Comparison of ENCODE assay signal across 8 cellular contexts in genomic region chr11:80727315-80727714, GRCh38.
DNase-seq lines count a peak whose midpoint lies in the region; ATAC-seq and TF ChIP-seq lines count a peak whose summit lies in the region.

No MANE protein-coding gene starts in this region.

- POLR2A ChIA-PET in SK-N-SH (lab: Yijun Ruan, JAX), result no interaction called here

- no peak overlapping the region for H3K4ac ChIP-seq in mesendoderm (ENCODE audit: low read depth, low read length)

- H3K27ac ChIP-seq in SK-N-SH (ENCODE audit: low read depth in 2 of 2, low read length in 1 of 2) (no peak overlapping the region), mesendoderm (ENCODE audit: low read depth, low read length) (no peak overlapping the region)

- TF ChIP-seq EP300 in SK-N-SH (IDR thresholded peaks at IDR 0.05; ENCODE audit: borderline replicate concordance in 1 of 2, low read depth in 1 of 2, low read length in 1 of 2), result no peak

- H3K4me1 ChIP-seq in SK-N-SH (ENCODE audit: control insufficient read depth in 1 of 2, insufficient read depth in 2 of 2, low read depth in 1 of 2, low read length in 1 of 2) (no peaks in the 10 kb centered on the region), mesendoderm (ENCODE audit: control insufficient read depth, low read depth, low read length) (no peaks in the 10 kb centered on the region)

- H3K9me2 ChIP-seq in SK-N-SH, result no peaks in the 10 kb centered on the region

- H2AK5ac ChIP-seq in mesendoderm (ENCODE audit: low read length), result no peak overlapping the region

- no peaks in the 10 kb centered on the region for H3F3A ChIP-seq in SK-N-SH (replicated peaks; ENCODE audit: insufficient read depth)

- no peak overlapping the region for H3K4me2 ChIP-seq in SK-N-SH
- H3K4me2 ChIP-seq in mesendoderm (ENCODE audit: low read length), result no peak overlapping the region

- peak; percentile 35; the same call in 1 of the 2 replicates for TF ChIP-seq RAD21 in SK-N-SH (IDR thresholded peaks at IDR 0.05; ENCODE audit: low read length)

- H3K18ac ChIP-seq in mesendoderm (ENCODE audit: low read length), result no peak overlapping the region

- H3K27me3 ChIP-seq in SK-N-SH (ENCODE audit: insufficient read depth) (no peaks in the 10 kb centered on the region), mesendoderm (ENCODE audit: insufficient read depth, low read length, poor library complexity) (no peaks in the 10 kb centered on the region)

- CTCF ChIA-PET in SK-N-SH (lab: Yijun Ruan, JAX), result no interaction called here

- H2AFZ ChIP-seq in SK-N-SH (ENCODE audit: low read depth), result no peak overlapping the region; the same call in 1 of the 2 replicates

- no peaks in the 10 kb centered on the region for H3K79me1 ChIP-seq in mesendoderm (ENCODE audit: low read length)

- H4K8ac ChIP-seq in mesendoderm (ENCODE audit: low read depth, low read length), result no peak overlapping the region

- H3K4me3 ChIP-seq in SK-N-SH (ENCODE audit: low read depth in 2 of 2, low read length in 1 of 2) (no peak overlapping the region; a peak in 1 of 4 replicates), mesendoderm (ENCODE audit: low read length) (no peak overlapping the region)

- no peak overlapping the region for H4K5ac ChIP-seq in mesendoderm (ENCODE audit: low read length)

- no peak overlapping the region for H2BK15ac ChIP-seq in mesendoderm (replicated peaks; ENCODE audit: low read depth)

- peak; percentile 26; the same call in 1 of the 2 replicates for TF ChIP-seq CTCF in SK-N-SH (IDR thresholded peaks at IDR 0.05)

- no peaks in the 10 kb centered on the region for H3K9me3 ChIP-seq in SK-N-SH

- H4K20me1 ChIP-seq in SK-N-SH (ENCODE audit: insufficient read depth), result no peaks in the 10 kb centered on the region

- no peak overlapping the region for H3K56ac ChIP-seq in mesendoderm (ENCODE audit: low read length)

- H3K79me2 ChIP-seq in SK-N-SH (ENCODE audit: insufficient read depth) (no peaks in the 10 kb centered on the region), mesendoderm (ENCODE audit: control insufficient read depth, insufficient read depth, low read length) (no peaks in the 10 kb centered on the region)

- 17% methylated on average over 3 of the region's 3 CpGs for WGBS in SK-N-SH (ENCODE audit: low lambda C conversion rate)
- WGBS in mesendoderm (ENCODE audit: extremely low coverage, insufficient coverage, low lambda C conversion rate), result no CpG with 5 or more reads among the region's 3 CpGs

- no peak overlapping the region for H2BK5ac ChIP-seq in mesendoderm (ENCODE audit: low read length)

- no peak overlapping the region for H2BK120ac ChIP-seq in mesendoderm (ENCODE audit: low read depth, low read length)

- no peak overlapping the region for H3K9ac ChIP-seq in SK-N-SH
- H3K9ac ChIP-seq in mesendoderm (ENCODE audit: low read length), result no peak overlapping the region

- no peak for ATAC-seq in SK-N-SH treated with all-trans-retinoic acid at 6 μM for 48 hours
- peak; percentile 85 for ATAC-seq in HG03039 (IDR thresholded peaks at IDR 0.05; ENCODE audit: unreplicated experiment)

- DNase-seq in SK-N-SH (no peak), RPMI8226 (peak; percentile 45), mesendoderm (peak; percentile 75), hepatic stellate cell (ENCODE audit: low spot score) (no peak), MV-4-11 (lab: John Stamatoyannopoulos, UW) (no peak), EL (no peak)

- no peak overlapping the region for H3K23ac ChIP-seq in mesendoderm (ENCODE audit: low read length)

- H3K36me3 ChIP-seq in SK-N-SH (replicated peaks in 1 of 2; ENCODE audit: control insufficient read depth in 1 of 2, insufficient read depth in 2 of 2, low read length in 1 of 2) (no peaks in the 10 kb centered on the region), mesendoderm (ENCODE audit: control insufficient read depth, insufficient read depth, low read length) (no peaks in the 10 kb centered on the region)

TF ChIP-seq in SK-N-SH, 30 proteins besides CTCF, POLR2A, EP300 and RAD21:
- TF ChIP-seq SMC3 (IDR thresholded peaks at IDR 0.05; ENCODE audit: low read depth, low read length), result peak; percentile 17; the same call in 1 of the 2 replicates
- TF ChIP-seq, protein P1, sequence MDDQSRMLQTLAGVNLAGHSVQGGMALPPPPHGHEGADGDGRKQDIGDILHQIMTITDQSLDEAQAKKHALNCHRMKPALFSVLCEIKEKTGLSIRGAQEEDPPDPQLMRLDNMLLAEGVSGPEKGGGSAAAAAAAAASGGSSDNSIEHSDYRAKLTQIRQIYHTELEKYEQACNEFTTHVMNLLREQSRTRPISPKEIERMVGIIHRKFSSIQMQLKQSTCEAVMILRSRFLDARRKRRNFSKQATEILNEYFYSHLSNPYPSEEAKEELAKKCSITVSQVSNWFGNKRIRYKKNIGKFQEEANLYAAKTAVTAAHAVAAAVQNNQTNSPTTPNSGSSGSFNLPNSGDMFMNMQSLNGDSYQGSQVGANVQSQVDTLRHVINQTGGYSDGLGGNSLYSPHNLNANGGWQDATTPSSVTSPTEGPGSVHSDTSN (IDR thresholded peaks at IDR 0.05), result no peak

TF ChIP-seq in SK-N-SH treated with all-trans-retinoic acid at 6 μM for 48 hours, 23 proteins besides CTCF, POLR2A, EP300 and RAD21:
- TF ChIP-seq, protein P2, sequence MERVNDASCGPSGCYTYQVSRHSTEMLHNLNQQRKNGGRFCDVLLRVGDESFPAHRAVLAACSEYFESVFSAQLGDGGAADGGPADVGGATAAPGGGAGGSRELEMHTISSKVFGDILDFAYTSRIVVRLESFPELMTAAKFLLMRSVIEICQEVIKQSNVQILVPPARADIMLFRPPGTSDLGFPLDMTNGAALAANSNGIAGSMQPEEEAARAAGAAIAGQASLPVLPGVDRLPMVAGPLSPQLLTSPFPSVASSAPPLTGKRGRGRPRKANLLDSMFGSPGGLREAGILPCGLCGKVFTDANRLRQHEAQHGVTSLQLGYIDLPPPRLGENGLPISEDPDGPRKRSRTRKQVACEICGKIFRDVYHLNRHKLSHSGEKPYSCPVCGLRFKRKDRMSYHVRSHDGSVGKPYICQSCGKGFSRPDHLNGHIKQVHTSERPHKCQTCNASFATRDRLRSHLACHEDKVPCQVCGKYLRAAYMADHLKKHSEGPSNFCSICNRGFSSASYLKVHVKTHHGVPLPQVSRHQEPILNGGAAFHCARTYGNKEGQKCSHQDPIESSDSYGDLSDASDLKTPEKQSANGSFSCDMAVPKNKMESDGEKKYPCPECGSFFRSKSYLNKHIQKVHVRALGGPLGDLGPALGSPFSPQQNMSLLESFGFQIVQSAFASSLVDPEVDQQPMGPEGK (CRISPR knock-in tag; IDR thresholded peaks at IDR 0.05; ENCODE audit: borderline replicate concordance), result no peak
- TF ChIP-seq CSRNP3 (CRISPR knock-in tag; IDR thresholded peaks at IDR 0.05) (no peak), CREB5 (CRISPR knock-in tag; IDR thresholded peaks at IDR 0.05; ENCODE audit: low read depth) (no peak), ESRRG (CRISPR knock-in tag; IDR thresholded peaks at IDR 0.05) (no peak), ZFP3 (CRISPR knock-in tag; IDR thresholded peaks at IDR 0.05) (no peak), RARB (CRISPR knock-in tag; IDR thresholded peaks at IDR 0.05) (no peak), CSDC2 (CRISPR knock-in tag; IDR thresholded peaks at IDR 0.05) (no peak), ZNF70 (CRISPR knock-in tag; IDR thresholded peaks at IDR 0.05) (no peak)
TF ChIP-seq in SK-N-SH treated with all-trans-retinoic acid at 6 μM for 48 hours: peak in this region for 0.

Comparison
In these comparisons a context has a peak if more than half of its experiments do, and no peak if none do; other contexts are left out.
1. DNase-seq: peak in RPMI8226 (single experiment) and mesendoderm (single experiment); none in SK-N-SH (single experiment), hepatic stellate cell (single experiment), MV-4-11 (single experiment) and EL (single experiment).